9 cellular contexts compared by ENCODE assay signal in the genomic region with DNA sequence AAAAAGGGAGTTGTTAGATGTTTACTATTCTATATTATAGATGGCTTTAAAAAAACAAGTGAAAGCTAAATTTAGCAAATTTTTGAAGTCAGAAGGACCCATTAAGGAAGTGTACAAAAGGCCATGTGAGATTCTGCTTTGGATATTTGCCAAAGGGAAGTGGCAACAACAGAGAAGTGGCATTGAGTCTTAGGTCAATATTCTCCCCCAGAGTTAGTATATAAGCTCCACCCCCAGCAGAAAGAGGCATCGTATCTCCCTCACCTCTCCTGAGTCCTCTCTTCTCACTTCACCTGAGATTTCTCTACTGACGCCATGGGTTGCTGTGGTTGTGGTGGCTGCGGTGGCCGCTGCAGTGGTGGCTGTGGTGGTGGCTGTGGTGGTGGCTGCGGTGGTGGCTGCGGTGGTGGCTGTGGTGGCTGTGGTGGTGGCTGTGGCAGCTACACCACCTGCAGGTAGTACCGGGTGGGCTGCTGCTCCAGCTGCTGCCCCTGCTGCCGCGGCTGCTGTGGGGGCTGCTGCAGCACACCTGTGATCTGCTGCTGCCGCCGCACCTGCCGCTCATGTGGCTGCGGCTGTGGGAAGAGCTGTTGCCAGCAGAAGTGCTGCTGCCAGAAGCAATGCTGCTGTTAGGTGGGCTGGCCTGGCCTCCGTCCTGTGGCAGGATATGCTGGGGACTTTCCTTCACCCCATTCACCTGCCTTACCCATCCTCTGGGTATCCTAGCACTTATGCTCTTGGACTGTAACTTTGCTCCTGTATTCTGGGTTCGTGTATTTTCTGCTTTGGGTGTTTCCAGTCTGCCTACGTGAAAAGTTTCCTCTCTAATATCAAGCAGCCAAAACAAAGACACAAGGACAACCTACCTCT. TPM values are rescaled to one million over a fixed set of nuclear protein-coding genes. Genes with fewer than 3 reads are reported as not detected.
DNase-seq lines count a peak whose midpoint lies in the region; ATAC-seq and TF ChIP-seq lines count a peak whose summit lies in the region.
"Had no signal": no experiment of that assay in that cellular context is flagged by ENCODE, and none has a peak within 500 bp of the region (broad histone marks: within the 10 kb centered on the region; RNA-seq: fewer than 3 reads in every experiment).

No MANE protein-coding gene starts in this region.

- CTCF ChIA-PET in HEK293T (lab: Yijun Ruan, JAX) = interaction anchor here (0.6 kb wide), 1 partner anchor 1359 kb away, joined by 3 read pairs; no protein-coding TSS in a partner anchor

- no peaks in the 10 kb centered on the region for H4K20me1 ChIP-seq in GM23248 (ENCODE audit: insufficient read depth)

- 65% methylated on average over 7 of the region's 16 CpGs for WGBS in right lobe of liver (ENCODE audit: insufficient coverage, low coverage, low lambda C conversion rate, missing lambda C conversion rate)
- 92 to 94% methylated on average over 15 to 16 of the region's 16 CpGs for WGBS in GM23248 (ENCODE audit: low coverage in 1 of 2, low lambda C conversion rate in 2 of 2, missing lambda C conversion rate in 2 of 2), 2 experiments

- H3K4me3 ChIP-seq in GM06990 (replicated peaks; ENCODE audit: low read depth, low read length) (no peak overlapping the region), right lobe of liver (no peak overlapping the region), GM23248 (no peak overlapping the region)
- H3K4me3 ChIP-seq: thoracic aorta had no signal

- H3K79me2 ChIP-seq in GM23248 (ENCODE audit: insufficient read depth) = no peaks in the 10 kb centered on the region

- peak; percentile 79 for ATAC-seq in GM21447 (IDR thresholded peaks at IDR 0.05; ENCODE audit: unreplicated experiment)
- ATAC-seq in right lobe of liver = peak in 3 of 4 donors; percentile 34 to 43 (median 39)

- H3K4me2 ChIP-seq in GM23248 (ENCODE audit: unreplicated experiment) = no peak overlapping the region

- H3K27me3 ChIP-seq in GM06990 (replicated peaks; ENCODE audit: control insufficient read depth, insufficient read depth, low read length) (no peaks in the 10 kb centered on the region), right lobe of liver (no peaks in the 10 kb centered on the region), GM23248 (replicated peaks; ENCODE audit: insufficient read depth) (no peaks in the 10 kb centered on the region)

- H3K27ac ChIP-seq in right lobe of liver (no peak overlapping the region), GM23248 (no peak overlapping the region)
- H3K27ac ChIP-seq: thoracic aorta had no signal

- in situ Hi-C loops in GM23248 (cut with MboI) = no loop called here

- H3K9ac ChIP-seq in GM23248 = no peak overlapping the region

- no peaks in the 10 kb centered on the region for H3K4me1 ChIP-seq in right lobe of liver
- no peaks in the 10 kb centered on the region for H3K4me1 ChIP-seq in GM23248 (ENCODE audit: insufficient read depth)

- POLR2A ChIA-PET in HEK293T (lab: Yijun Ruan, JAX) = no interaction called here

- DNase-seq in GM06990 (ENCODE audit: extremely low read depth, insufficient read length) (peak; percentile 51), NCI-H345 treated with DMSO at 0.1 percent for 48 hours (lab: John Stamatoyannopoulos, UW; ENCODE audit: unreplicated experiment) (peak; percentile 56), right lobe of liver (no peak), NCI-H524 (lab: John Stamatoyannopoulos, UW) (no peak), HT-29 (ENCODE audit: low spot score) (no peak), GM23248 (no peak), HEK293T (ENCODE audit: extremely low spot score) (no peak)

- no peaks in the 10 kb centered on the region for H3K36me3 ChIP-seq in GM06990 (ENCODE audit: control insufficient read depth, insufficient read depth, low read length)
- no peaks in the 10 kb centered on the region for H3K36me3 ChIP-seq in right lobe of liver
- no peaks in the 10 kb centered on the region for H3K36me3 ChIP-seq in GM23248 (ENCODE audit: low read depth)
- H3K36me3 ChIP-seq: thoracic aorta had no signal

- H3K9me2 ChIP-seq in GM23248 (ENCODE audit: insufficient read depth) = no peaks in the 10 kb centered on the region

- H2AFZ ChIP-seq in GM23248 = no peak overlapping the region

- TF ChIP-seq CTCF in GM06990 (IDR thresholded peaks at IDR 0.05; ENCODE audit: insufficient read depth, low read length, poor library complexity, severe bottlenecking) = no peak
- TF ChIP-seq CTCF in right lobe of liver (IDR thresholded peaks at IDR 0.05) = no peak

- H3F3A ChIP-seq in GM23248 (ENCODE audit: insufficient read depth) = no peaks in the 10 kb centered on the region

- no peaks in the 10 kb centered on the region for H3K9me3 ChIP-seq in right lobe of liver
- H3K9me3 ChIP-seq in GM23248 (ENCODE audit: low read depth) = no peaks in the 10 kb centered on the region
- H3K9me3 ChIP-seq: thoracic aorta had no signal

- TF ChIP-seq POLR2A in right lobe of liver (IDR thresholded peaks at IDR 0.05) = no peak

- intact Hi-C loops in right lobe of liver (cut with DNase I) = no loop called here

TF ChIP-seq in HEK293T, 16 proteins besides CTCF, POLR2A, EP300 and RAD21:
- TF ChIP-seq BHLHE40 (IDR thresholded peaks at IDR 0.05; ENCODE audit: borderline replicate concordance) (no peak), SUZ12 (IDR thresholded peaks at IDR 0.05) (no peak), ELF4 (IDR thresholded peaks at IDR 0.05) (no peak), FOXK2 (IDR thresholded peaks at IDR 0.05) (no peak), ARNT (IDR thresholded peaks at IDR 0.05) (no peak), FOXA1 (IDR thresholded peaks at IDR 0.05) (no peak), PKNOX1 (IDR thresholded peaks at IDR 0.05) (no peak), HDGF (IDR thresholded peaks at IDR 0.05; ENCODE audit: borderline replicate concordance) (no peak), NFRKB (IDR thresholded peaks at IDR 0.05) (no peak), LEF1 (IDR thresholded peaks at IDR 0.05; ENCODE audit: borderline replicate concordance) (no peak), TARDBP (IDR thresholded peaks at IDR 0.05) (no peak), ZNF384 (IDR thresholded peaks at IDR 0.05) (no peak), CTBP1 (IDR thresholded peaks at IDR 0.05; ENCODE audit: borderline replicate concordance) (no peak), L3MBTL2 (conservative IDR thresholded peaks at IDR 0.05) (no peak), SP1 (IDR thresholded peaks at IDR 0.05) (no peak), FOXM1 (IDR thresholded peaks at IDR 0.05; ENCODE audit: borderline replicate concordance) (no peak)

RNA-seq across cellular contexts. Expression of gene SCYGR3, which starts 5.9 kb away (rescaled TPM):
- total RNA-seq in right lobe of liver = not detected
- total RNA-seq in HT-29 (2014; rRNA removed; shearing (Covaris generic)) = not detected in 2 replicates
- total RNA-seq in GM23248 (2014; rRNA removed; shearing (Covaris generic)) = not detected in 2 replicates
- polyA plus RNA-seq in GM23248 (2016; fragmentation: Nextera tagmentation; extraction: Ambion mirVana) = not detected in 2 replicates
- total RNA-seq: thoracic aorta had no signal

RNA-seq across cellular contexts. Expression of gene SCYGR4, which starts 8.6 kb away (rescaled TPM):
- not detected for total RNA-seq in right lobe of liver
- not detected in 2 replicates for total RNA-seq in HT-29 (2014; rRNA removed; shearing (Covaris generic))
- total RNA-seq in GM23248 (2014; rRNA removed; shearing (Covaris generic)) = not detected in 2 replicates
- not detected in 2 replicates for polyA plus RNA-seq in GM23248 (2016; fragmentation: Nextera tagmentation; extraction: Ambion mirVana)
- total RNA-seq: thoracic aorta had no signal

RNA-seq across cellular contexts. Expression of gene SCYGR2, which starts 10.0 kb away (rescaled TPM):
- total RNA-seq in right lobe of liver = not detected
- not detected in 2 replicates for total RNA-seq in HT-29 (2014; rRNA removed; shearing (Covaris generic))
- not detected in 2 replicates for total RNA-seq in GM23248 (2014; rRNA removed; shearing (Covaris generic))
- not detected in 2 replicates for polyA plus RNA-seq in GM23248 (2016; fragmentation: Nextera tagmentation; extraction: Ambion mirVana)
- total RNA-seq: thoracic aorta had no signal

RNA-seq across cellular contexts. Expression of gene SCYGR5, which starts 57.9 kb away (rescaled TPM):
- not detected for total RNA-seq in right lobe of liver
- not detected in 2 replicates for total RNA-seq in HT-29 (2014; rRNA removed; shearing (Covaris generic))
- total RNA-seq in GM23248 (2014; rRNA removed; shearing (Covaris generic)) = not detected in 2 replicates
- not detected in 2 replicates for polyA plus RNA-seq in GM23248 (2016; fragmentation: Nextera tagmentation; extraction: Ambion mirVana)
- total RNA-seq: thoracic aorta had no signal

Comparison
In these comparisons a context has a peak if more than half of its experiments do, and no peak if none do; other contexts are left out.
1. DNase-seq: peak in GM06990 (single experiment) and NCI-H345 treated with DMSO at 0.1 percent for 48 hours (single experiment); none in right lobe of liver (0 of 3), NCI-H524 (0 of 2), HT-29 (single experiment), GM23248 (single experiment) and HEK293T (single experiment).